Comparison of ENCODE assay signal across 8 cellular contexts in the genomic region with DNA sequence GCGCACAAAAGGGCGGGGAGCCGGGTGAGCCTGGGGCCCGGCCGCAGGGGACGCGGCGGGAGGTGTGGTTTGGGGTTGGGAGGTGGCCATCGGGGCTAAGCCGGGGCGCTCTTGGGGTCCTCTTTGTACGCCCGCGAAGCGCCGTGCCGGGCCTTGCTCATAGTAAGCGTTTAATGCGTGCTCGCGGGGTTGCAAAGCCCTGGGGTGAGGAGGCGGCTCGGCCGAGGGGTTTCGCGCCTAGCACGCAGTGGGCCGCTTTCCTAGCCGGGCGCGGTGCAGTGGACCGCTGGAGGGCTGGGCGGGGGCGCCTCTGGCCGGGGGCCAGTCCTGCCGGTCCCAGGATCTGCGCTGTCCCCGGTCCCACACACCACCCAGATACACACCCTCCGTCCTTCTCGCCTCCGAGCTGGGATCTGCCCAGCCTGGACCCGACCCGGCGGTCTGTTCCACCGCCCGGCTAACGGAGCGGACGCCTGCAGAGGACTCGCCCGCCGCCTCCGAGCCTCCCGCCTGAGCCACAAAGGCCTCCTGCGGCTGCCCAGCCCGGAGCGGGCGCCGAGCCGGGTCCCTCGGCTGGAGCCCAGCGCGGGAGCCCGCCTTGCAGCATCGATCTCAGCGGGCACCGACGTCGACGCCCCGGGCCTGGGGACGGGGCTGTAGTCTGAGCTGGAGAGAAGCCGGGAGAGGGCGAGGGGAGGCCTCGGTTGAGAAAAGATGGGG. TPM values are rescaled to one million over a fixed set of nuclear protein-coding genes. Genes with fewer than 3 reads are reported as not detected.
DNase-seq lines count a peak whose midpoint lies in the region; ATAC-seq, FAIRE-seq and TF ChIP-seq lines count a peak whose summit lies in the region.

No MANE protein-coding gene starts in this region.

- no peak for TF ChIP-seq RAD21 in HepG2 (CRISPR knock-in tag; IDR thresholded peaks at IDR 0.05)

- H3K36me3 Mint-ChIP-seq in activated naive CD8-positive, alpha-beta T cell treated with anti-CD3 and anti-CD28 coated beads, Interleukin-2, amount 10 ng/mL, durations not matched to agents 7 days and 5 days: no peaks in the 10 kb centered on the region
- no peaks in the 10 kb centered on the region for H3K36me3 Mint-ChIP-seq in CD14-positive monocyte

- H3K79me2 ChIP-seq in HepG2 (ENCODE audit: insufficient read depth, low read length): no peaks in the 10 kb centered on the region

- CTCF ChIA-PET in HepG2 (lab: Yijun Ruan, JAX; ENCODE audit: low intra/inter-chr PET ratio, low total read pairs): interaction anchor here (4.4 kb wide), 1 partner anchor 94 kb away, joined by 80 read pairs; no protein-coding TSS in a partner anchor

- no peak overlapping the region for H3K27ac Mint-ChIP-seq in activated naive CD8-positive, alpha-beta T cell treated with anti-CD3 and anti-CD28 coated beads, Interleukin-2, amount 10 ng/mL, durations not matched to agents 7 days and 5 days
- H3K27ac Mint-ChIP-seq in CD14-positive monocyte: no peak overlapping the region

- intact Hi-C loops in HepG2 (cut with micrococcal nuclease; ENCODE audit: unreplicated experiment): no loop called here
- intact Hi-C loops in CD14-positive monocyte (cut with micrococcal nuclease): loop anchor here in 1 of 2 donors (5.0 kb wide), 1 partner anchor 169 kb away; no protein-coding TSS in a partner anchor

- H3K4me1 ChIP-seq in HepG2 (ENCODE audit: insufficient read depth, low read length): peaks cover 13% of the 10 kb centered on the region
- peaks cover 23 to 28% of the 10 kb centered on the region in 2 donors for H3K4me1 ChIP-seq in thoracic aorta (ENCODE audit: control insufficient read depth in 1 of 2, low read depth in 2 of 2)

- H2AFZ ChIP-seq in HepG2 (ENCODE audit: low read length): no peak overlapping the region

- H3K27ac ChIP-seq in HepG2 (ENCODE audit: extremely low read length, insufficient read depth, low read length) (no peak overlapping the region), thoracic aorta (no peak overlapping the region)

- H3K4me3 Mint-ChIP-seq in activated naive CD8-positive, alpha-beta T cell treated with anti-CD3 and anti-CD28 coated beads, Interleukin-2, amount 10 ng/mL, durations not matched to agents 7 days and 5 days: peak overlapping the region; percentile 42
- H3K4me3 Mint-ChIP-seq in CD14-positive monocyte: peak overlapping the region in 1 of 2 donors; percentile 71

- H3K4me3 ChIP-seq in NB4 (ENCODE audit: low read depth, low read length): no peak overlapping the region
- H3K4me3 ChIP-seq in HepG2 (replicated peaks in 1 of 3; ENCODE audit: insufficient read depth in 1 of 3, low read depth in 2 of 3, low read length in 3 of 3): peak overlapping the region; percentile 29 to 57 (median 40); a peak in 3 of 6 replicates
- peak overlapping the region; percentile 57 for H3K4me3 ChIP-seq in thoracic aorta

- no peak for TF ChIP-seq POLR2A in NB4 (IDR thresholded peaks at IDR 0.05; ENCODE audit: extremely low read depth, insufficient read length)
- no peak for TF ChIP-seq POLR2A in HepG2 (IDR thresholded peaks at IDR 0.05; ENCODE audit: insufficient read depth in 1 of 2, low read depth in 2 of 2, low read length in 2 of 2)

- H3K9me3 Mint-ChIP-seq in activated naive CD8-positive, alpha-beta T cell treated with anti-CD3 and anti-CD28 coated beads, Interleukin-2, amount 10 ng/mL, durations not matched to agents 7 days and 5 days: no peaks in the 10 kb centered on the region
- H3K9me3 Mint-ChIP-seq in CD14-positive monocyte: peaks cover 0 to 8% (median 0%) of the 10 kb centered on the region in 7 donors

- H3K27me3 Mint-ChIP-seq in activated naive CD8-positive, alpha-beta T cell treated with anti-CD3 and anti-CD28 coated beads, Interleukin-2, amount 10 ng/mL, durations not matched to agents 7 days and 5 days: peaks cover 64% of the 10 kb centered on the region
- H3K27me3 Mint-ChIP-seq in CD14-positive monocyte (ENCODE audit: low read depth in 3 of 3): peaks cover 65 to 92% (median 71%) of the 10 kb centered on the region in 3 donors

- WGBS in HepG2 (ENCODE audit: low lambda C conversion rate): 20% methylated on average over 32 of the region's 75 CpGs

- DNase-seq in EL (peak; percentile 17), NB4 (ENCODE audit: low read depth) (peak; percentile 49), HepG2 (ENCODE audit: low spot score) (no peak), thoracic aorta (ENCODE audit: low spot score) (no peak), CD14-positive monocyte (ENCODE audit: low spot score) (no peak), RCC 7860 (ENCODE audit: low spot score) (no peak)
- DNase-seq in activated naive CD8-positive, alpha-beta T cell treated with anti-CD3 and anti-CD28 coated beads, Interleukin-2, amount 10 ng/mL, durations not matched to agents 7 days and 5 days: peak; percentile 50

- peaks cover 6% of the 10 kb centered on the region; the same call in 1 of the 2 replicates for H4K20me1 ChIP-seq in HepG2 (ENCODE audit: insufficient read depth, low read length)

- TF ChIP-seq EP300 in HepG2 (IDR thresholded peaks at IDR 0.05; ENCODE audit: low read depth in 2 of 2, low read length in 2 of 2): no peak
- TF ChIP-seq EP300 in HepG2 (CRISPR knock-in tag; IDR thresholded peaks at IDR 0.05; ENCODE audit: borderline replicate concordance): no peak

- peak overlapping the region; percentile 59 for H3K4me2 ChIP-seq in HepG2 (ENCODE audit: low read depth, low read length)

- peak; percentile 14 for ATAC-seq in activated naive CD8-positive, alpha-beta T cell treated with anti-CD3 and anti-CD28 coated beads, Interleukin-2, amount 10 ng/mL, durations not matched to agents 7 days and 5 days (ENCODE audit: low read depth)
- ATAC-seq in HepG2 (peak; percentile 76), thoracic aorta (ENCODE audit: insufficient number of reproducible peaks, low FRiP score, low read depth) (no peak), GM21528 (IDR thresholded peaks at IDR 0.05; ENCODE audit: low FRiP score, unreplicated experiment) (no peak)

- FAIRE-seq in HepG2 (lab: Jason Lieb, UNC): no peak
- no peak for FAIRE-seq in RCC 7860 (lab: Jason Lieb, UNC)

- no peaks in the 10 kb centered on the region for H3K9me3 ChIP-seq in HepG2 (ENCODE audit: low read length)
- H3K9me3 ChIP-seq in thoracic aorta: no peaks in the 10 kb centered on the region

- POLR2A ChIA-PET in activated naive CD8-positive, alpha-beta T cell treated with anti-CD3 and anti-CD28 coated beads, Interleukin-2, amount 10 ng/mL, durations not matched to agents 7 days and 5 days (lab: Charles Lee): no interaction called here
- POLR2A ChIA-PET in HepG2 (lab: Yijun Ruan, JAX): no interaction called here

- TF ChIP-seq CTCF in NB4 (IDR thresholded peaks at IDR 0.05; ENCODE audit: low read depth, low read length) (no peak), HepG2 (CRISPR knock-in tag; IDR thresholded peaks at IDR 0.05) (no peak; the same call in 1 of the 2 replicates), thoracic aorta (IDR thresholded peaks at IDR 0.05) (no peak), CD14-positive monocyte (IDR thresholded peaks at IDR 0.05) (no peak)

- H3K36me3 ChIP-seq in HepG2 (replicated peaks in 1 of 2; ENCODE audit: control insufficient read depth in 1 of 2, insufficient read depth in 2 of 2, low read length in 2 of 2) (no peaks in the 10 kb centered on the region), thoracic aorta (peaks cover 2% of the 10 kb centered on the region)

- H3K27me3 ChIP-seq in HepG2 (ENCODE audit: control insufficient read depth in 1 of 2, insufficient read depth in 2 of 2, low read length in 2 of 2): peaks cover 21 to 82% of the 10 kb centered on the region in 2 experiments
- peaks cover 15% of the 10 kb centered on the region for H3K27me3 ChIP-seq in thoracic aorta (replicated peaks; ENCODE audit: insufficient read depth)

- H3K9ac ChIP-seq in HepG2 (ENCODE audit: insufficient read depth, low read depth, low read length): no peak overlapping the region

- no peaks in the 10 kb centered on the region for H3K4me1 Mint-ChIP-seq in activated naive CD8-positive, alpha-beta T cell treated with anti-CD3 and anti-CD28 coated beads, Interleukin-2, amount 10 ng/mL, durations not matched to agents 7 days and 5 days
- H3K4me1 Mint-ChIP-seq in CD14-positive monocyte: peaks cover 18% of the 10 kb centered on the region

- in situ Hi-C loops in HepG2 (cut with HindIII; ENCODE audit: extremely low pct_ligation_motif_present, low pct_unique_long_range_greater_than_20kb): loop anchor here (5.0 kb wide), 2 partner anchors 94 to 169 kb away; no protein-coding TSS in a partner anchor

- BruUV-seq in HepG2 (replicated peaks; lab: Mats Ljungman, UMichigan): no TSS peak

TF ChIP-seq in HepG2, 621 proteins besides CTCF, POLR2A, EP300 and RAD21 (continues in another document):
- peak; percentile 88 for TF ChIP-seq EZH2 (conservative IDR thresholded peaks at IDR 0.05; ENCODE audit: low read depth, low read length)
- no peak for TF ChIP-seq MZF1 (CRISPR knock-in tag; IDR thresholded peaks at IDR 0.05; ENCODE audit: borderline replicate concordance)

RNA-seq across cellular contexts. Expression of gene DPYSL5, which starts 0.6 kb away (rescaled TPM):
- not detected for total RNA-seq in activated naive CD8-positive, alpha-beta T cell treated with anti-CD3 and anti-CD28 coated beads, Interleukin-2, amount 10 ng/mL, durations not matched to agents 7 days and 5 days
- not detected in 2 replicates for total RNA-seq in HepG2 (2016; rRNA removed; fragmentation: Illumina TruSeq; extraction: Trizol)
- total RNA-seq in HepG2 (2016; cell fraction: cytosol; rRNA removed; fragmentation: Illumina TruSeq; extraction: Trizol; ENCODE audit: low read depth): not detected in 2 replicates
- total RNA-seq in HepG2 (2016; cell fraction: insoluble cytoplasmic fraction; rRNA removed; fragmentation: Illumina TruSeq; extraction: Trizol): 0.02 and 0.09 TPM in 2 replicates
- 0.24 TPM in 1 of 2 replicates, not detected in the other for total RNA-seq in HepG2 (2016; cell fraction: membrane; rRNA removed; fragmentation: Illumina TruSeq; extraction: Trizol)
- not detected in 2 replicates for total RNA-seq in HepG2 (2016; cell fraction: nucleus; rRNA removed; fragmentation: Illumina TruSeq; extraction: Trizol)
- 0.03 and 0.15 TPM in 2 replicates for polyA plus RNA-seq in HepG2 (2011; rRNA removed)
- 0.03 and 0.05 TPM in 2 replicates for polyA plus RNA-seq in HepG2 (2011; cell fraction: cytosol; rRNA removed)
- polyA plus RNA-seq in HepG2 (2011; cell fraction: nucleus; rRNA removed): not detected in 2 replicates
- not detected in 2 replicates for polyA plus RNA-seq in HepG2 (2012)
- polyA plus RNA-seq in HepG2 (2016; cell fraction: cytosol; fragmentation: Illumina TruSeq; extraction: Trizol; ENCODE audit: low read depth): not detected in 2 replicates
- 0.12 and 0.19 TPM in 2 replicates for polyA plus RNA-seq in HepG2 (2016; cell fraction: insoluble cytoplasmic fraction; fragmentation: Illumina TruSeq; extraction: Trizol; ENCODE audit: low read depth)
- not detected in 2 replicates for polyA plus RNA-seq in HepG2 (2016; cell fraction: membrane; fragmentation: Illumina TruSeq; extraction: Trizol; ENCODE audit: low read depth)
- not detected in 2 replicates for polyA plus RNA-seq in HepG2 (2016; cell fraction: nucleus; fragmentation: Illumina TruSeq; extraction: Trizol; ENCODE audit: insufficient read depth, low read depth)
- polyA minus RNA-seq in HepG2 (2011; rRNA and poly(A)+ RNA removed; ENCODE audit: low replicate concordance): 0.54 TPM in 1 of 2 replicates, not detected in the other
- polyA minus RNA-seq in HepG2 (2011; cell fraction: cytosol; rRNA and poly(A)+ RNA removed): not detected in 2 replicates
- not detected in 2 replicates for polyA minus RNA-seq in HepG2 (2011; cell fraction: nucleus; rRNA and poly(A)+ RNA removed)
- not detected for total RNA-seq in thoracic aorta
- not detected for polyA plus RNA-seq in CD14-positive monocyte

Comparison
In these comparisons a context has a peak if more than half of its experiments do, and no peak if none do; other contexts are left out.
1. DNase-seq: peak in EL (single experiment), NB4 (single experiment) and activated naive CD8-positive, alpha-beta T cell treated with anti-CD3 and anti-CD28 coated beads, Interleukin-2, amount 10 ng/mL, durations not matched to agents 7 days and 5 days (single experiment); none in HepG2 (single experiment), thoracic aorta (single experiment), CD14-positive monocyte (single experiment) and RCC 7860 (single experiment).
2. ATAC-seq: peak in activated naive CD8-positive, alpha-beta T cell treated with anti-CD3 and anti-CD28 coated beads, Interleukin-2, amount 10 ng/mL, durations not matched to agents 7 days and 5 days (single experiment) and HepG2 (single experiment); none in thoracic aorta (single experiment) and GM21528 (single experiment).